ENCODE assay signal across 8 cellular contexts in genomic region chr1:63713627-63714481, GRCh38. TPM values are rescaled to one million over a fixed set of nuclear protein-coding genes. Genes with fewer than 3 reads are reported as not detected.
DNase-seq lines count a peak whose midpoint lies in the region; ATAC-seq and TF ChIP-seq lines count a peak whose summit lies in the region.

No MANE protein-coding gene starts in this region.

- H3K27ac ChIP-seq in SJCRH30 = no peak overlapping the region
- peak overlapping the region in 1 of 2 donors; percentile 27 for H3K27ac ChIP-seq in left lung
- H3K27ac ChIP-seq in prostate gland = no peak overlapping the region
- no peak overlapping the region for H3K27ac ChIP-seq in tibial artery

- no peak overlapping the region for H3K4me3 ChIP-seq in SJCRH30
- no peak overlapping the region for H3K4me3 ChIP-seq in left lung
- no peak overlapping the region for H3K4me3 ChIP-seq in prostate gland
- no peak overlapping the region for H3K4me3 ChIP-seq in tibial artery

- H3K27me3 ChIP-seq in SJCRH30 (no peaks in the 10 kb centered on the region), left lung (no peaks in the 10 kb centered on the region), prostate gland (replicated peaks; ENCODE audit: insufficient read depth) (no peaks in the 10 kb centered on the region), tibial artery (no peaks in the 10 kb centered on the region)

- no peak for TF ChIP-seq POLR2A in prostate gland (IDR thresholded peaks at IDR 0.05)

- H3K4me1 ChIP-seq in SJCRH30 (peaks cover 10% of the 10 kb centered on the region), left lung (peaks cover 0 to 7% of the 10 kb centered on the region in 2 donors), prostate gland (replicated peaks) (no peaks in the 10 kb centered on the region), tibial artery (peaks cover 0 to 8% (median 2%) of the 10 kb centered on the region in 4 donors)

- DNase-seq in ELR (ENCODE audit: low read depth) (peak; percentile 79), SJCRH30 (peak; percentile 86 to 91), left lung (peak in 1 of 2 donors; percentile 66), prostate gland (ENCODE audit: low spot score) (no peak), tibial artery (no peak)

- H3K36me3 ChIP-seq in SJCRH30 (no peaks in the 10 kb centered on the region), left lung (no peaks in the 10 kb centered on the region), prostate gland (no peaks in the 10 kb centered on the region), tibial artery (no peaks in the 10 kb centered on the region)

- intact Hi-C loops in left lung (cut with DNase I) (no loop called here), prostate gland (cut with DNase I) (no loop called here), tibial artery (cut with DNase I; ENCODE audit: low total_unique reads) (no loop called here)

- ATAC-seq in HG02885 (IDR thresholded peaks at IDR 0.05; ENCODE audit: poor library complexity, unreplicated experiment) (peak; percentile 81), left lung (peak; percentile 69), GM21515 (IDR thresholded peaks at IDR 0.05; ENCODE audit: unreplicated experiment) (no peak), HG03097 (IDR thresholded peaks at IDR 0.05; ENCODE audit: low FRiP score, unreplicated experiment) (no peak)

- TF ChIP-seq CTCF in left lung (IDR thresholded peaks at IDR 0.05) (no peak), prostate gland (IDR thresholded peaks at IDR 0.05) (no peak), tibial artery (IDR thresholded peaks at IDR 0.05) (no peak)

- WGBS in prostate gland = 68% methylated on average over 6 of the region's 6 CpGs

- no peaks in the 10 kb centered on the region for H3K9me3 ChIP-seq in SJCRH30 (replicated peaks)
- H3K9me3 ChIP-seq in left lung = no peaks in the 10 kb centered on the region
- H3K9me3 ChIP-seq in prostate gland = no peaks in the 10 kb centered on the region
- no peaks in the 10 kb centered on the region for H3K9me3 ChIP-seq in tibial artery

RNA-seq across cellular contexts. Expression of gene ROR1, which starts 60.0 kb away (rescaled TPM):
- 4.8 and 5.5 TPM in 2 replicates for total RNA-seq in SJCRH30 (2014; rRNA removed; shearing (Covaris generic))
- total RNA-seq in left lung (10 to 100 TPM; 25.5 to 27.5 TPM), prostate gland (10 to 100 TPM in 1 of 2 donors, 1 to 10 TPM in 1; 7.3 to 11.1 TPM)

Comparison
In these comparisons a context has a peak if more than half of its experiments do, and no peak if none do; other contexts are left out.
1. DNase-seq: peak in ELR (single experiment) and SJCRH30 (2 of 2); none in prostate gland (single experiment) and tibial artery (0 of 2).
2. ATAC-seq: peak in HG02885 (single experiment) and left lung (single experiment); none in GM21515 (single experiment) and HG03097 (single experiment).